ENCODE assay signal across 19 cellular contexts in the genomic region with DNA sequence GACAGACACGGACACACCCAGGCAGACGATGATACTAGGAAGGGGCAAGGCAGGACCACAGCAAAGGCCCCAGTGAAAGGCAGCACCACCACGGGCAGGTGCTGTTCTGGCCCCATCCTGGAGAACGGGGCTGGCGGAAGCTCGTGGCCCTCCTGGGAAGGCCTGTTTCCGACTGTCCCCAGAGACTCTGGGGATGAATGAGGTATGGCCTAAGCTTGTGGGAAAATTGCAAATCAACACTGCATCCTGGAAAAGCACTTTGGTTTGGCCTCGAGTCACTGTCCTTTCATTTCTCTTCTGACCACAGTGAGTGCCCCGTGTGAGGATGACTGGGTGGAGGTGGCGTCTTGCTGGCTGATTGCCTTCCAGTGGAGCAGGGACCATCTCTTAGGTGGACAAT.
A peak's percentile ranks its signal among the peaks of the same experiment; 100 is the strongest.
DNase-seq lines count a peak whose midpoint lies in the region; ATAC-seq lines count a peak whose summit lies in the region.
"Had no signal": no experiment of that assay in that cellular context is flagged by ENCODE, and none has a peak within 500 bp of the region (broad histone marks: within the 10 kb centered on the region; RNA-seq: fewer than 3 reads in every experiment).

No MANE protein-coding gene starts in this region.

- ATAC-seq in activated CD8-positive, alpha-beta memory T cell treated with anti-CD3 and anti-CD28 coated beads, Interleukin-2, amount 10 ng/mL, durations not matched to agents 7 days and 5 days: no peak
- no peak for ATAC-seq in HG02870 (IDR thresholded peaks at IDR 0.05; ENCODE audit: unreplicated experiment)
- ATAC-seq: HepG2 had no signal

- H3K4me3 Mint-ChIP-seq in activated CD8-positive, alpha-beta memory T cell treated with anti-CD3 and anti-CD28 coated beads, Interleukin-2, amount 10 ng/mL, durations not matched to agents 7 days and 5 days: no peak overlapping the region
- H3K4me3 Mint-ChIP-seq: HFFc6 had no signal

- H3K4me1 Mint-ChIP-seq in activated CD8-positive, alpha-beta memory T cell treated with anti-CD3 and anti-CD28 coated beads, Interleukin-2, amount 10 ng/mL, durations not matched to agents 7 days and 5 days: no peaks in the 10 kb centered on the region

- H3K9me3 Mint-ChIP-seq in activated CD8-positive, alpha-beta memory T cell treated with anti-CD3 and anti-CD28 coated beads, Interleukin-2, amount 10 ng/mL, durations not matched to agents 7 days and 5 days (ENCODE audit: low read depth): no peaks in the 10 kb centered on the region
- H3K9me3 Mint-ChIP-seq: HFFc6 had no signal

- H3K9me3 ChIP-seq in MG63: no peaks in the 10 kb centered on the region
- H3K9me3 ChIP-seq: SJCRH30 had no signal

- no peaks in the 10 kb centered on the region for H3K36me3 Mint-ChIP-seq in activated CD8-positive, alpha-beta memory T cell treated with anti-CD3 and anti-CD28 coated beads, Interleukin-2, amount 10 ng/mL, durations not matched to agents 7 days and 5 days

- H3K27me3 Mint-ChIP-seq in activated CD8-positive, alpha-beta memory T cell treated with anti-CD3 and anti-CD28 coated beads, Interleukin-2, amount 10 ng/mL, durations not matched to agents 7 days and 5 days: no peaks in the 10 kb centered on the region

- no peaks in the 10 kb centered on the region for H3K27me3 ChIP-seq in MG63

- peak; percentile 30 for DNase-seq in activated effector memory CD4-positive, alpha-beta T cell treated with anti-CD3 and anti-CD28 coated beads, Interleukin-2, amount 50 U/mL, for 16 hours
- DNase-seq in activated effector memory CD4-positive, alpha-beta T cell treated with Interleukin-2 at 50 U/mL for 16 hours: no peak
- DNase-seq in activated CD8-positive, alpha-beta memory T cell treated with anti-CD3 and anti-CD28 coated beads, Interleukin-2, amount 10 ng/mL, durations not matched to agents 7 days and 5 days: peak; percentile 25
- DNase-seq in myocyte (ENCODE audit: low read depth): peak; percentile 31
- no peak for DNase-seq in Kasumi-1 (lab: John Stamatoyannopoulos, UW)
- no peak for DNase-seq in MG63
- DNase-seq in NCI-H345 (lab: John Stamatoyannopoulos, UW): no peak
- DNase-seq: C1 segment of cervical spinal cord, DMS79 treated with DMSO at 0.1 percent for 48 hours, GOT3, HFFc6, MM.1S, NCI-H1092 treated with DMSO at 0.1 percent for 48 hours, NCI-H187 treated with DMSO at 0.1 percent for 48 hours, NCI-H2171 treated with DMSO at 0.1 percent for 48 hours, NCI-H748 treated with DMSO at 0.1 percent for 48 hours, SJCRH30 had no signal

- H3K36me3 ChIP-seq in MG63: no peaks in the 10 kb centered on the region
- H3K36me3 ChIP-seq: SJCRH30 had no signal

- H3K4me3 ChIP-seq in MG63: no peak overlapping the region
- H3K4me3 ChIP-seq: SJCRH30 had no signal

- CTCF ChIA-PET in activated CD8-positive, alpha-beta memory T cell treated with anti-CD3 and anti-CD28 coated beads, Interleukin-2, amount 10 ng/mL, durations not matched to agents 7 days and 5 days (lab: Charles Lee): interaction anchor here (0.6 kb wide), 1 partner anchor 11 kb away, joined by 3 read pairs; no protein-coding TSS in a partner anchor

- no peak overlapping the region for H3K27ac Mint-ChIP-seq in activated CD8-positive, alpha-beta memory T cell treated with anti-CD3 and anti-CD28 coated beads, Interleukin-2, amount 10 ng/mL, durations not matched to agents 7 days and 5 days
- H3K27ac Mint-ChIP-seq: HFFc6 had no signal

Comparison
In these comparisons a context has a peak if more than half of its experiments do, and no peak if none do; other contexts are left out.
1. DNase-seq: peak in activated effector memory CD4-positive, alpha-beta T cell treated with anti-CD3 and anti-CD28 coated beads, Interleukin-2, amount 50 U/mL, for 16 hours (single experiment), activated CD8-positive, alpha-beta memory T cell treated with anti-CD3 and anti-CD28 coated beads, Interleukin-2, amount 10 ng/mL, durations not matched to agents 7 days and 5 days (single experiment) and myocyte (single experiment); none in activated effector memory CD4-positive, alpha-beta T cell treated with Interleukin-2 at 50 U/mL for 16 hours (single experiment), Kasumi-1 (0 of 2), MG63 (single experiment) and NCI-H345 (single experiment).